ENCODE assay signal across 21 cellular contexts in the genomic region with DNA sequence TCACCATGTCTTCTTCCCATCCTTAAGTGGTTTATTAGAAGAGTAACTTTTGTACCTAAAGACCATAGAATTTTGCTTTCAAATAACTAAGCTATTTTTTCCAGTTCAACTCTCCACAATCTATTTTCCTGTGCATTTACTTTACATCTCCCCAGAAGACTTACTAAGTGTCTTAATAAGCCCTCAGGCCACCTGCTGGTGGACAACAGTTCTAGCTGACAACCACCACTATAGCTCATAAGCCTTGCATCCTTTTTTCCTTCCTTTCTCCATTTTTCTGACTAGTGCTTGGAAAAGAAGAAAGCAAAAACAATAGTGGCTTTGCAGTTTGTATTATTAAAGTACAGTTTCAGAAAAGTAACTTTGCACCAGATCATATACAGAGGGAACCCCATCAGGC.
DNase-seq lines count a peak whose midpoint lies in the region; ATAC-seq, FAIRE-seq and TF ChIP-seq lines count a peak whose summit lies in the region.
"Had no signal": no experiment of that assay in that cellular context is flagged by ENCODE, and none has a peak within 500 bp of the region (broad histone marks: within the 10 kb centered on the region; RNA-seq: fewer than 3 reads in every experiment).

No MANE protein-coding gene starts in this region.

- peaks cover 7% of the 10 kb centered on the region; the same call in 1 of the 2 replicates for H3K9me3 ChIP-seq in HepG2 (ENCODE audit: low read length)
- H3K9me3 ChIP-seq in right lobe of liver, result peaks cover 0 to 3% (median 0%) of the 10 kb centered on the region in 4 donors
- no peaks in the 10 kb centered on the region for H3K9me3 ChIP-seq in OCI-LY1 (ENCODE audit: low read length)
- H3K9me3 ChIP-seq in endodermal cell (ENCODE audit: control insufficient read depth, low read length), result peaks cover 14% of the 10 kb centered on the region
- H3K9me3 ChIP-seq: A549, prostate gland had no signal

- no peaks in the 10 kb centered on the region for H3F3A ChIP-seq in OCI-LY1 (ENCODE audit: insufficient read depth, low read length)

- H2AFZ ChIP-seq in HepG2 (ENCODE audit: low read length), result no peak overlapping the region
- H2AFZ ChIP-seq in OCI-LY1 (ENCODE audit: low read length), result no peak overlapping the region

- H3K27ac ChIP-seq in HepG2 (ENCODE audit: extremely low read length, insufficient read depth, low read length) (no peak overlapping the region), right lobe of liver (no peak overlapping the region), OCI-LY1 (ENCODE audit: low read depth, low read length, poor library complexity, severe bottlenecking) (no peak overlapping the region), endodermal cell (ENCODE audit: low read depth, low read length) (no peak overlapping the region)
- H3K27ac ChIP-seq: A549, epithelial cell of prostate, prostate gland, vagina had no signal

- H3K9me3 Mint-ChIP-seq in endodermal cell, result no peaks in the 10 kb centered on the region

- DNase-seq in HepG2 (ENCODE audit: low spot score) (peak; percentile 8), right lobe of liver (no peak), endodermal cell (no peak), NK-92 (lab: John Stamatoyannopoulos, UW; ENCODE audit: unreplicated experiment) (no peak), frontal cortex (ENCODE audit: low spot score in 2 of 2) (no peak)
- DNase-seq in stimulated activated CD4-positive, alpha-beta T cell treated with anti-CD3 and anti-CD28 coated beads, Interleukin-2, amount 100 ng/mL, for 24 hours, result no peak
- DNase-seq: activated CD4-positive, CD25-positive, alpha-beta regulatory T cell treated with anti-CD3 and anti-CD28 coated beads, Interleukin-2, amount 50 U/mL, for 72 hours; activated naive CD8-positive, alpha-beta T cell treated with anti-CD3 and anti-CD28 coated beads, Interleukin-2, amount 10 ng/mL, durations not matched to agents 7 days and 5 days; dermis blood vessel endothelial cell; Kasumi-1; NCI-H146; NCI-H774; stimulated activated CD8-positive, alpha-beta memory T cell treated with anti-CD3 and anti-CD28 coated beads, Interleukin-4, amount 100 ng/mL, for 48 hours had no signal

- no peak for FAIRE-seq in HepG2 (lab: Jason Lieb, UNC)
- no peak for FAIRE-seq in frontal cortex (lab: Jason Lieb, UNC)
- FAIRE-seq: A549, RCC 7860 had no signal

- no peaks in the 10 kb centered on the region for H4K20me1 ChIP-seq in HepG2 (ENCODE audit: insufficient read depth, low read length)
- H4K20me1 ChIP-seq in OCI-LY1 (ENCODE audit: insufficient read depth, low read length), result no peaks in the 10 kb centered on the region

- no TSS peak for BruUV-seq in HepG2 (replicated peaks; lab: Mats Ljungman, UMichigan)

- peaks cover 11% of the 10 kb centered on the region for H3K4me1 Mint-ChIP-seq in endodermal cell
- H3K4me1 Mint-ChIP-seq: activated naive CD8-positive, alpha-beta T cell treated with anti-CD3 and anti-CD28 coated beads, Interleukin-2, amount 10 ng/mL, durations not matched to agents 7 days and 5 days had no signal

- TF ChIP-seq EP300 in HepG2 (IDR thresholded peaks at IDR 0.05; ENCODE audit: low read depth in 2 of 2, low read length in 2 of 2) (no peak), HepG2 (CRISPR knock-in tag; IDR thresholded peaks at IDR 0.05; ENCODE audit: borderline replicate concordance) (no peak)

- H3K9me2 ChIP-seq in OCI-LY1 (ENCODE audit: low read depth, low read length), result no peaks in the 10 kb centered on the region

- ATAC-seq in HepG2, result no peak
- no peak for ATAC-seq in right lobe of liver
- no peak for ATAC-seq in activated CD4-positive, CD25-positive, alpha-beta regulatory T cell treated with anti-CD3 and anti-CD28 coated beads, Interleukin-2, amount 50 U/mL, for 24 hours
- ATAC-seq: A549 had no signal

- in situ Hi-C loops in HepG2 (cut with HindIII; ENCODE audit: extremely low pct_ligation_motif_present, low pct_unique_long_range_greater_than_20kb), result no loop called here

- intact Hi-C loops in HepG2 (cut with micrococcal nuclease; ENCODE audit: unreplicated experiment) (no loop called here), right lobe of liver (cut with DNase I) (no loop called here)

- POLR2A ChIA-PET in HepG2 (lab: Yijun Ruan, JAX), result no interaction called here

- TF ChIP-seq POLR2A in HepG2 (IDR thresholded peaks at IDR 0.05; ENCODE audit: insufficient read depth in 1 of 2, low read depth in 2 of 2, low read length in 2 of 2) (no peak), right lobe of liver (IDR thresholded peaks at IDR 0.05) (no peak)

- no peaks in the 10 kb centered on the region for H3K36me3 Mint-ChIP-seq in endodermal cell (ENCODE audit: low read depth)
- H3K36me3 Mint-ChIP-seq: activated naive CD8-positive, alpha-beta T cell treated with anti-CD3 and anti-CD28 coated beads, Interleukin-2, amount 10 ng/mL, durations not matched to agents 7 days and 5 days; CD14-positive monocyte had no signal

- H3K4me3 ChIP-seq in HepG2 (replicated peaks in 1 of 3; ENCODE audit: insufficient read depth in 1 of 3, low read depth in 2 of 3, low read length in 3 of 3) (no peak overlapping the region), right lobe of liver (no peak overlapping the region), OCI-LY1 (ENCODE audit: low read depth, low read length, poor library complexity, severe bottlenecking) (no peak overlapping the region), endodermal cell (ENCODE audit: low read length) (no peak overlapping the region)
- H3K4me3 ChIP-seq: A549, prostate gland, vagina had no signal

- H3K9ac ChIP-seq in HepG2 (ENCODE audit: insufficient read depth, low read depth, low read length) (no peak overlapping the region), OCI-LY1 (ENCODE audit: low read length) (no peak overlapping the region), endodermal cell (ENCODE audit: extremely low read depth, low read length, poor library complexity, severe bottlenecking) (no peak overlapping the region)

- no peaks in the 10 kb centered on the region; a peak in 1 of 5 replicates for H3K27me3 ChIP-seq in HepG2 (ENCODE audit: control insufficient read depth in 1 of 2, insufficient read depth in 2 of 2, low read length in 2 of 2)
- no peaks in the 10 kb centered on the region for H3K27me3 ChIP-seq in right lobe of liver
- H3K27me3 ChIP-seq in OCI-LY1 (ENCODE audit: insufficient read depth, low read length), result no peaks in the 10 kb centered on the region
- no peaks in the 10 kb centered on the region for H3K27me3 ChIP-seq in endodermal cell (ENCODE audit: control insufficient read depth, insufficient read depth, low read length, poor library complexity, severe bottlenecking)
- H3K27me3 ChIP-seq: vagina had no signal

- H3K27me3 Mint-ChIP-seq in endodermal cell (ENCODE audit: insufficient read depth), result no peaks in the 10 kb centered on the region

- H3K4me1 ChIP-seq in HepG2 (ENCODE audit: insufficient read depth, low read length), result no peaks in the 10 kb centered on the region
- H3K4me1 ChIP-seq in right lobe of liver, result no peaks in the 10 kb centered on the region
- H3K4me1 ChIP-seq in OCI-LY1 (ENCODE audit: insufficient read depth, low read length, severe bottlenecking), result no peaks in the 10 kb centered on the region
- peaks cover 4% of the 10 kb centered on the region for H3K4me1 ChIP-seq in endodermal cell (ENCODE audit: control insufficient read depth, insufficient read depth, low read length)
- H3K4me1 ChIP-seq: A549, prostate gland, vagina had no signal

- CTCF ChIA-PET in HepG2 (lab: Yijun Ruan, JAX; ENCODE audit: low intra/inter-chr PET ratio, low total read pairs), result no interaction called here

- no peak for TF ChIP-seq RAD21 in HepG2 (CRISPR knock-in tag; IDR thresholded peaks at IDR 0.05)

- H3K4me2 ChIP-seq in HepG2 (ENCODE audit: low read depth, low read length) (no peak overlapping the region), OCI-LY1 (ENCODE audit: low read length) (no peak overlapping the region)
- H3K4me2 ChIP-seq: A549 had no signal

- no peak overlapping the region for H3K4me3 Mint-ChIP-seq in endodermal cell
- H3K4me3 Mint-ChIP-seq: activated naive CD8-positive, alpha-beta T cell treated with anti-CD3 and anti-CD28 coated beads, Interleukin-2, amount 10 ng/mL, durations not matched to agents 7 days and 5 days; CD14-positive monocyte had no signal

- H3K79me2 ChIP-seq in HepG2 (ENCODE audit: insufficient read depth, low read length) (no peaks in the 10 kb centered on the region), OCI-LY1 (ENCODE audit: insufficient read depth, low read length) (no peaks in the 10 kb centered on the region)

- no peak for TF ChIP-seq CTCF in HepG2 (CRISPR knock-in tag; IDR thresholded peaks at IDR 0.05)
- peak in 1 of 4 donors; percentile 19 for TF ChIP-seq CTCF in right lobe of liver (IDR thresholded peaks at IDR 0.05)
- TF ChIP-seq CTCF in OCI-LY1 (IDR thresholded peaks at IDR 0.05; ENCODE audit: low read length), result peak; percentile 35; the same call in 1 of the 2 replicates
- TF ChIP-seq CTCF in endodermal cell (conservative IDR thresholded peaks at IDR 0.05), result peak; percentile 71

- H3K36me3 ChIP-seq in HepG2 (replicated peaks in 1 of 2; ENCODE audit: control insufficient read depth in 1 of 2, insufficient read depth in 2 of 2, low read length in 2 of 2) (no peaks in the 10 kb centered on the region; a peak in 1 of 5 replicates), right lobe of liver (no peaks in the 10 kb centered on the region), OCI-LY1 (ENCODE audit: insufficient read depth, low read length) (no peaks in the 10 kb centered on the region), endodermal cell (ENCODE audit: control insufficient read depth, insufficient read depth, low read length) (no peaks in the 10 kb centered on the region)
- H3K36me3 ChIP-seq: prostate gland, vagina had no signal

- H3K27ac Mint-ChIP-seq in endodermal cell, result no peak overlapping the region
- H3K27ac Mint-ChIP-seq: activated naive CD8-positive, alpha-beta T cell treated with anti-CD3 and anti-CD28 coated beads, Interleukin-2, amount 10 ng/mL, durations not matched to agents 7 days and 5 days; CD14-positive monocyte had no signal

TF ChIP-seq in HepG2, 621 proteins besides CTCF, POLR2A, EP300 and RAD21 (continues in another document):
- no peak for TF ChIP-seq RBM39 (IDR thresholded peaks at IDR 0.05; ENCODE audit: low read depth, low read length, poor library complexity, severe bottlenecking)
